23 cellular contexts compared by ENCODE assay signal in the genomic region with DNA sequence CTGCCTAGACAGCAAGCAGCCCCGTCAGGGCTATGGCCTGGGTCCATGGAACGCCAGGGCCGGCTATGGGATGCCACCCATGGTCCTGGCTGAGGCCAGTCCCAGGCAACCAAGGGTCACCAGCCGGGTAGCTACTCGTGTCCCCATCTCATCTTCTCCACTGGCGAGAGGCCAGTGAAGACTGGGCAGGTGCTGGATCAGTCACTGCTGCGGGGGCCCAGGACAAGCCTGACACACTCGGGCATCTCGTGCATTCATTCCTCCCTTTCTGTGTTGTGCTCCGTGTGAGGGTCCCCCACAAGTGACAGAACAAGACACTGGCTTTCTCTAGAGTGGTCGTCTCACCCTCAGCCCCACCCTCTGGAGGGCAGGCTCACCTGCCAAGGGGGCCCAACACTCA. TPM values are rescaled to one million over a fixed set of nuclear protein-coding genes. Genes with fewer than 3 reads are reported as not detected.
DNase-seq lines count a peak whose midpoint lies in the region; ATAC-seq and TF ChIP-seq lines count a peak whose summit lies in the region.
"Had no signal": no experiment of that assay in that cellular context is flagged by ENCODE, and none has a peak within 500 bp of the region (broad histone marks: within the 10 kb centered on the region; RNA-seq: fewer than 3 reads in every experiment).

No MANE protein-coding gene starts in this region.

- H3T11ph ChIP-seq in H9 (ENCODE audit: low read length), result no peak overlapping the region

- H3K9me3 ChIP-seq in H9 (ENCODE audit: control insufficient read depth, low read depth, low read length) (no peaks in the 10 kb centered on the region), upper lobe of right lung (no peaks in the 10 kb centered on the region)
- H3K9me3 ChIP-seq: BE2C had no signal

- no peak overlapping the region for H3K18ac ChIP-seq in H9 (ENCODE audit: insufficient read length, low read depth, low read length)

- H3K27me3 ChIP-seq in H9 (ENCODE audit: insufficient read depth, low read length), result no peaks in the 10 kb centered on the region
- H3K27me3 ChIP-seq in upper lobe of right lung, result no peaks in the 10 kb centered on the region
- H3K27me3 ChIP-seq: BE2C had no signal

- H2BK15ac ChIP-seq in H9 (ENCODE audit: low read depth, low read length), result no peak overlapping the region

- TF ChIP-seq CTCF in H9 (conservative IDR thresholded peaks at IDR 0.05) (no peak), osteocyte (IDR thresholded peaks at IDR 0.05) (no peak), upper lobe of right lung (IDR thresholded peaks at IDR 0.05) (no peak)

- H3K23ac ChIP-seq in H9 (ENCODE audit: insufficient read length, low read depth, low read length), result no peak overlapping the region

- no peak for ATAC-seq in activated T-helper 17 cell treated with anti-CD3 and anti-CD28 coated beads, Interleukin-2, amount 50 U/mL, for 72 hours (replicated peaks)
- ATAC-seq in upper lobe of right lung (no peak), GM18907 (IDR thresholded peaks at IDR 0.05; ENCODE audit: unreplicated experiment) (no peak), HG03025 (IDR thresholded peaks at IDR 0.05; ENCODE audit: low FRiP score, unreplicated experiment) (no peak)
- ATAC-seq: GM12878, HCT116 had no signal

- no CpG with 5 or more reads among the region's 11 CpGs for WGBS in H9 (ENCODE audit: extremely low coverage, insufficient read length, low lambda C conversion rate)

- H3K56ac ChIP-seq in H9 (ENCODE audit: insufficient read length, low read depth, low read length), result no peak overlapping the region

- DNase-seq in H9, result peak; percentile 17
- DNase-seq in osteocyte (ENCODE audit: extremely low spot score, unreplicated experiment), result peak; percentile 80
- peak; percentile 53 for DNase-seq in upper lobe of right lung
- no peak for DNase-seq in NCI-H345 (lab: John Stamatoyannopoulos, UW)
- DNase-seq: ACHN; BE2C; C1 segment of cervical spinal cord; CD4-positive, CD25-positive, alpha-beta regulatory T cell; CD8-positive, alpha-beta memory T cell; COR-L47; DMS 273 treated with DMSO at 0.1 percent for 48 hours; DMS53; DND-41; EL; GM23248; HFFc6; IMR-90 had no signal

- no peak overlapping the region for H3K4me3 ChIP-seq in upper lobe of right lung
- H3K4me3 ChIP-seq: GM12878, GM23248 had no signal

- H2BK20ac ChIP-seq in H9 (ENCODE audit: low read depth, low read length, poor library complexity, severe bottlenecking), result no peak overlapping the region

- peaks cover 5% of the 10 kb centered on the region; the same call in 1 of the 2 replicates for H3K4me1 ChIP-seq in H9 (ENCODE audit: insufficient read depth, low read length)
- H3K4me1 ChIP-seq in upper lobe of right lung, result no peaks in the 10 kb centered on the region
- H3K4me1 ChIP-seq: BE2C had no signal

- no peak overlapping the region for H2BK5ac ChIP-seq in H9 (ENCODE audit: insufficient read length, low read length)

- H3K36me3 ChIP-seq in upper lobe of right lung, result no peaks in the 10 kb centered on the region
- H3K36me3 ChIP-seq: BE2C had no signal

- no peak overlapping the region for H3K9ac ChIP-seq in H9 (ENCODE audit: extremely low read depth, insufficient read length, low read length)
- H3K9ac ChIP-seq: GM23248 had no signal

- H3K4me2 ChIP-seq in H9 (ENCODE audit: insufficient read depth, insufficient read length, low read length), result no peak overlapping the region

- H3K23me2 ChIP-seq in H9 (ENCODE audit: insufficient read length, low read depth, low read length, poor library complexity, severe bottlenecking), result no peaks in the 10 kb centered on the region

- H2BK120ac ChIP-seq in H9 (ENCODE audit: low read depth, low read length, poor library complexity, severe bottlenecking), result no peak overlapping the region

- H3K27ac Mint-ChIP-seq in H9 (no peak overlapping the region), osteocyte (ENCODE audit: unreplicated experiment) (no peak overlapping the region)
- H3K27ac Mint-ChIP-seq in activated T-helper 17 cell treated with anti-CD3 and anti-CD28 coated beads, Interleukin-2, amount 50 U/mL, for 72 hours, result peak overlapping the region; percentile 20
- H3K27ac Mint-ChIP-seq: CD4-positive, CD25-positive, alpha-beta regulatory T cell; CD8-positive, alpha-beta memory T cell; HFFc6 had no signal

- H2BK12ac ChIP-seq in H9 (ENCODE audit: insufficient read length, low read depth, low read length), result no peak overlapping the region

- no peak overlapping the region for H4K5ac ChIP-seq in H9 (ENCODE audit: insufficient read length, low read depth, low read length)

- intact Hi-C loops in upper lobe of right lung (cut with DNase I), result no loop called here

- H3K27me3 Mint-ChIP-seq in H9 (ENCODE audit: low read depth) (no peaks in the 10 kb centered on the region; the same call in 1 of the 2 replicates), osteocyte (ENCODE audit: unreplicated experiment) (no peaks in the 10 kb centered on the region)
- H3K27me3 Mint-ChIP-seq in activated T-helper 17 cell treated with anti-CD3 and anti-CD28 coated beads, Interleukin-2, amount 50 U/mL, for 72 hours, result no peaks in the 10 kb centered on the region
- H3K27me3 Mint-ChIP-seq: CD4-positive, CD25-positive, alpha-beta regulatory T cell had no signal

- H3K14ac ChIP-seq in H9 (ENCODE audit: insufficient read depth, low read length), result no peak overlapping the region

- no peak overlapping the region for H4K8ac ChIP-seq in H9 (replicated peaks; ENCODE audit: insufficient read length, low read depth, low read length)

- H3K27ac ChIP-seq in H9 (ENCODE audit: insufficient read length, low read depth, low read length), result no peak overlapping the region
- no peak overlapping the region for H3K27ac ChIP-seq in upper lobe of right lung
- H3K27ac ChIP-seq: GM23248 had no signal

- H3K4me3 Mint-ChIP-seq in H9 (no peak overlapping the region), osteocyte (ENCODE audit: unreplicated experiment) (no peak overlapping the region)
- no peak overlapping the region for H3K4me3 Mint-ChIP-seq in activated T-helper 17 cell treated with anti-CD3 and anti-CD28 coated beads, Interleukin-2, amount 50 U/mL, for 72 hours
- H3K4me3 Mint-ChIP-seq: CD4-positive, CD25-positive, alpha-beta regulatory T cell; CD8-positive, alpha-beta memory T cell; HFFc6 had no signal

- H4K20me1 ChIP-seq in H9 (ENCODE audit: control insufficient read depth, insufficient read depth, insufficient read length), result no peaks in the 10 kb centered on the region

- H4K91ac ChIP-seq in H9 (ENCODE audit: insufficient read length, low read depth, low read length), result no peak overlapping the region

- no peak overlapping the region for H2AK5ac ChIP-seq in H9 (ENCODE audit: insufficient read length, low read length)

- no peaks in the 10 kb centered on the region for H3K9me3 Mint-ChIP-seq in H9
- no peaks in the 10 kb centered on the region for H3K9me3 Mint-ChIP-seq in activated T-helper 17 cell treated with anti-CD3 and anti-CD28 coated beads, Interleukin-2, amount 50 U/mL, for 72 hours
- no peaks in the 10 kb centered on the region for H3K9me3 Mint-ChIP-seq in osteocyte (ENCODE audit: unreplicated experiment)
- H3K9me3 Mint-ChIP-seq: CD4-positive, CD25-positive, alpha-beta regulatory T cell; CD8-positive, alpha-beta memory T cell; HFFc6 had no signal

- H2AFZ ChIP-seq in H9 (ENCODE audit: low read length), result no peak overlapping the region
- H2AFZ ChIP-seq: GM23248 had no signal

- H3K36me3 Mint-ChIP-seq in H9 (ENCODE audit: insufficient read depth in 1 of 3, low read depth in 3 of 3) (peaks cover 0 to 24% (median 23%) of the 10 kb centered on the region in 3 experiments; a peak in 6 of 7 replicates), osteocyte (ENCODE audit: unreplicated experiment) (peaks cover 22% of the 10 kb centered on the region)
- H3K36me3 Mint-ChIP-seq in activated T-helper 17 cell treated with anti-CD3 and anti-CD28 coated beads, Interleukin-2, amount 50 U/mL, for 72 hours (ENCODE audit: low read depth), result peaks cover 44% of the 10 kb centered on the region

- no peaks in the 10 kb centered on the region for H3K79me1 ChIP-seq in H9 (ENCODE audit: insufficient read depth, low read depth, low read length, poor library complexity, severe bottlenecking)

- H3K4ac ChIP-seq in H9 (ENCODE audit: low read depth, low read length), result no peak overlapping the region

- no peaks in the 10 kb centered on the region for H3K79me2 ChIP-seq in H9 (ENCODE audit: insufficient read depth, low read length)

- peaks cover 36 to 38% of the 10 kb centered on the region in 2 experiments for H3K4me1 Mint-ChIP-seq in H9
- peaks cover 3% of the 10 kb centered on the region for H3K4me1 Mint-ChIP-seq in activated T-helper 17 cell treated with anti-CD3 and anti-CD28 coated beads, Interleukin-2, amount 50 U/mL, for 72 hours
- H3K4me1 Mint-ChIP-seq in osteocyte (ENCODE audit: unreplicated experiment), result peaks cover 18% of the 10 kb centered on the region
- H3K4me1 Mint-ChIP-seq: CD4-positive, CD25-positive, alpha-beta regulatory T cell; CD8-positive, alpha-beta memory T cell had no signal

RNA-seq across cellular contexts. Expression of gene ROPN1B, which starts 48.3 kb away (rescaled TPM):
- total RNA-seq in H9 (2021) (not detected in 2 replicates), osteocyte (not detected in 2 replicates), upper lobe of right lung (not detected)
- not detected for total RNA-seq in activated T-helper 17 cell treated with anti-CD3 and anti-CD28 coated beads, Interleukin-2, amount 50 U/mL, for 72 hours
- total RNA-seq: CD4-positive, CD25-positive, alpha-beta regulatory T cell; CD8-positive, alpha-beta memory T cell; G401; GM12878; GM23248; HFFc6; IMR-90 had no signal
